Comparison of ENCODE assay signal across 8 cellular contexts in genomic region chr12:120194534-120195395, GRCh38. TPM values are rescaled to one million over a fixed set of nuclear protein-coding genes. Genes with fewer than 3 reads are reported as not detected.
DNase-seq lines count a peak whose midpoint lies in the region; ATAC-seq and TF ChIP-seq lines count a peak whose summit lies in the region.

Gene GCN1, minus strand, starts transcription at chr12:120194715. Its CDS starts 18 bp downstream, at chr12:120194697.

- H3K4me1 ChIP-seq in ascending aorta, result peaks cover 15 to 29% of the 10 kb centered on the region in 2 donors
- H3K4me1 ChIP-seq in aorta (ENCODE audit: control insufficient read depth in 1 of 2, insufficient read depth in 2 of 2, low read length in 2 of 2), result peaks cover 0 to 2% of the 10 kb centered on the region in 2 donors

- H3K4me3 Mint-ChIP-seq in HFFc6, result peak within 1 kb of the TSS; percentile 93

- intact Hi-C loops in ascending aorta (cut with DNase I), result loop anchor here (2.0 kb wide), 1 partner anchor 78 kb away; the partner anchor contains the start of gene RAB35
- intact Hi-C loops in aorta (cut with DNase I), result no loop called here

- peak within 1 kb of the TSS; percentile 97 for H3K27ac Mint-ChIP-seq in HFFc6

- H3K27me3 ChIP-seq in ascending aorta (no peaks in the 10 kb centered on the region), aorta (ENCODE audit: control insufficient read depth in 1 of 2, insufficient read depth in 2 of 2, low read length in 1 of 2) (no peaks in the 10 kb centered on the region)

- H3K27ac ChIP-seq in ascending aorta (peak within 1 kb of the TSS; percentile 75 to 90), aorta (ENCODE audit: low read depth in 1 of 2, low read length in 2 of 2) (peak within 1 kb of the TSS in 1 of 2 donors; percentile 70)

- DNase-seq in HFFc6, result peak; percentile 73
- peak; percentile 64 for DNase-seq in NCI-H1105 (lab: John Stamatoyannopoulos, UW)
- peak; percentile 74 for DNase-seq in T-helper 22 cell (ENCODE audit: low read depth)
- DNase-seq in ascending aorta (ENCODE audit: low spot score in 2 of 2), result peak; percentile 16 to 90
- peak; percentile 84 for DNase-seq in hepatic stellate cell (ENCODE audit: low spot score)
- peak; percentile 92 for DNase-seq in retina
- peak; percentile 88 to 96 for DNase-seq in aorta

- peak; percentile 95 for TF ChIP-seq POLR2A in GM10847 (IDR thresholded peaks at IDR 0.05; ENCODE audit: extremely low read depth, insufficient read length)

- H3K36me3 Mint-ChIP-seq in HFFc6 (ENCODE audit: low read depth), result peaks cover 46% of the 10 kb centered on the region

- peaks cover 15% of the 10 kb centered on the region for H3K27me3 Mint-ChIP-seq in HFFc6 (ENCODE audit: insufficient read depth)

- H3K36me3 ChIP-seq in ascending aorta, result peaks cover 37 to 44% of the 10 kb centered on the region in 2 donors
- H3K36me3 ChIP-seq in aorta (ENCODE audit: control insufficient read depth in 1 of 2, insufficient read depth in 2 of 2, low read length in 1 of 2), result peaks cover 0 to 7% of the 10 kb centered on the region in 2 donors

- TF ChIP-seq CTCF in HFFc6 (IDR thresholded peaks at IDR 0.05) (no peak), ascending aorta (IDR thresholded peaks at IDR 0.05) (no peak)

- WGBS in aorta, 2 donors, result 3 to 4% methylated on average over 58 to 62 of the region's 62 CpGs

- peaks cover 3% of the 10 kb centered on the region; the same call in 1 of the 2 replicates for H3K9me3 Mint-ChIP-seq in HFFc6

- H3K4me3 ChIP-seq in ascending aorta (peak within 1 kb of the TSS; percentile 72 to 82), aorta (ENCODE audit: low read length in 2 of 2) (peak within 1 kb of the TSS; percentile 84 to 96)

- ATAC-seq in aorta (ENCODE audit: low FRiP score), result peak; percentile 94

- H3K9me3 ChIP-seq in ascending aorta (no peaks in the 10 kb centered on the region), aorta (ENCODE audit: control insufficient read depth, low read length) (no peaks in the 10 kb centered on the region)

- H3K4me1 Mint-ChIP-seq in HFFc6 (ENCODE audit: low read depth), result peaks cover 54% of the 10 kb centered on the region

RNA-seq across cellular contexts. Expression of gene GCN1, which starts in this region (rescaled TPM):
- 100 to 1,000 TPM in 1 of 6 experiments, 10 to 100 TPM in 5; 76.5 to 102 (median 83.1) TPM for total RNA-seq in HFFc6 (2021; fragmentation: NEBNext Ultra II Directional; extraction: Animal tissue kit (Norgen Biotek cat#: 25700))
- total RNA-seq in ascending aorta (49.0 TPM), aorta (10 to 100 TPM; 75.1 to 89.8 TPM)
- polyA plus RNA-seq in aorta, result 10 to 100 TPM in 1 of 2 donors, 1 to 10 TPM in 1; 6.4 to 22.1 TPM
